Comparison of ENCODE assay signal across 8 cellular contexts in genomic region chr13:34941835-34942731, GRCh38. TPM values are rescaled to one million over a fixed set of nuclear protein-coding genes. Genes with fewer than 3 reads are reported as not detected.
A peak's percentile ranks its signal among the peaks of the same experiment; 100 is the strongest.
DNase-seq lines count a peak whose midpoint lies in the region; ATAC-seq lines count a peak whose summit lies in the region.

NBEA (plus strand) TSS chr13:34942270; CDS start chr13:34942821, 551 bp downstream.

- DNase-seq in Ammon's horn (ENCODE audit: low spot score) = peak; percentile 86
- peak; percentile 59 for DNase-seq in GM19238 (ENCODE audit: insufficient read length, low spot score)
- peak; percentile 93 for DNase-seq in NCI-H748 (lab: John Stamatoyannopoulos, UW; ENCODE audit: unreplicated experiment)
- peak; percentile 55 to 68 for DNase-seq in activated CD8-positive, alpha-beta memory T cell treated with anti-CD3 and anti-CD28 coated beads for 1 hour (ENCODE audit: extremely low read depth in 1 of 2, low read depth in 1 of 2)
- peak; percentile 25 for DNase-seq in effector CD4-positive, alpha-beta T cell
- peak; percentile 69 for DNase-seq in lung microvascular endothelial cell (ENCODE audit: low read depth in 2 of 2)
- DNase-seq in stimulated activated CD4-positive, alpha-beta T cell treated with anti-CD3 and anti-CD28 coated beads, TNF-alpha, amount 100 ng/mL, for 48 hours (ENCODE audit: low read depth in 3 of 3) = peak; percentile 28 to 60 (median 55)

- ATAC-seq in HG03432 (IDR thresholded peaks at IDR 0.05; ENCODE audit: unreplicated experiment) = peak; percentile 87

RNA-seq across cellular contexts. Expression of gene NBEA, which starts in this region (rescaled TPM):
- total RNA-seq in lung microvascular endothelial cell = 0.65 and 1.4 TPM in 2 replicates

Comparison
In these comparisons a context has a peak if more than half of its experiments do, and no peak if none do; other contexts are left out.
1. Peak in every context shown above with its lines: DNase-seq and ATAC-seq.
2. DNase-seq: peak in every context shown above with its lines; median percentile 93 in NCI-H748; 86 in Ammon's horn; 69 in lung microvascular endothelial cell; 62 in activated CD8-positive, alpha-beta memory T cell treated with anti-CD3 and anti-CD28 coated beads for 1 hour; 59 in GM19238; 55 in stimulated activated CD4-positive, alpha-beta T cell treated with anti-CD3 and anti-CD28 coated beads, TNF-alpha, amount 100 ng/mL, for 48 hours; 25 in effector CD4-positive, alpha-beta T cell.